ENCODE assay signal across 26 cellular contexts in the genomic region with DNA sequence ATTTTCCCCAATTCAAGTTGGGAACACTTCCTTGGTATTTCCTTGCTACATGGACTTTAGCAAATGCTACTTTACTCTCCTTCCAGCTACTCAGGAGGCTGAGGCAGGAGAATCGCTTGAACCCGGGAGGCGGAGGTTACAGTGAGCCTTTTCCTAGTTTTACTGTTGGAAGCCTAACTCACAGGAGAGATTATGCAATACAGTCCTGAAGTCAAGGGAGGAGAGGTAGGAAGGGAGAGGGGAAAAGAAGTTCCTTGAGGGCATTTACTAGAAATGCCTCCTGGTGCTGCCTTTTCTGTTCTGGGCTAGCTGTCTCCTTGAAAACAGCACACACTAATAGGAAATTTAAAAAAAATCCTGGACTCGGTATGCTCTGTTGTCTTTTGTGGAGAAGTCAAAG. TPM values are rescaled to one million over a fixed set of nuclear protein-coding genes. Genes with fewer than 3 reads are reported as not detected.
DNase-seq lines count a peak whose midpoint lies in the region; ATAC-seq, FAIRE-seq and TF ChIP-seq lines count a peak whose summit lies in the region.
"Had no signal": no experiment of that assay in that cellular context is flagged by ENCODE, and none has a peak within 500 bp of the region (broad histone marks: within the 10 kb centered on the region; RNA-seq: fewer than 3 reads in every experiment).

No MANE protein-coding gene starts in this region.

- H3K36me3 Mint-ChIP-seq in activated T-cell treated with anti-CD3 and anti-CD28 coated beads, Interleukin-2, amount 50 U/mL, for 4 hours (ENCODE audit: insufficient read depth), result no peaks in the 10 kb centered on the region
- H3K36me3 Mint-ChIP-seq in activated T-helper 1 cell treated with anti-CD3 and anti-CD28 coated beads, Interleukin-12 subunit alpha, Interleukin-12 subunit beta, Interleukin-2, Interleukin-4 antibody, amounts not matched to agents 30 ng/mL and 10 ng/mL and 1 ng/mL, durations not matched to agents 14 hours and 24 hours and 36 hours (ENCODE audit: low read depth), result peaks cover 3% of the 10 kb centered on the region
- H3K36me3 Mint-ChIP-seq: naive thymus-derived CD8-positive, alpha-beta T cell; WTC11 had no signal

- TF ChIP-seq POLR2A in GM12892 (IDR thresholded peaks at IDR 0.05; ENCODE audit: low read depth, low read length), result no peak

- intact Hi-C loops in activated T-helper 1 cell treated with anti-CD3 and anti-CD28 coated beads, Interleukin-12 subunit alpha, Interleukin-12 subunit beta, Interleukin-2, Interleukin-4 antibody, amounts not matched to agents 30 ng/mL and 10 ng/mL and 1 ng/mL, durations not matched to agents 14 hours and 24 hours and 36 hours (cut with micrococcal nuclease), result loop anchor here (2.0 kb wide), 2 partner anchors 18 to 26 kb away; no protein-coding TSS in a partner anchor

- H3K9me3 Mint-ChIP-seq in activated T-cell treated with anti-CD3 and anti-CD28 coated beads, Interleukin-2, amount 50 U/mL, for 4 hours, result no peaks in the 10 kb centered on the region
- no peaks in the 10 kb centered on the region for H3K9me3 Mint-ChIP-seq in activated T-helper 1 cell treated with anti-CD3 and anti-CD28 coated beads, Interleukin-12 subunit alpha, Interleukin-12 subunit beta, Interleukin-2, Interleukin-4 antibody, amounts not matched to agents 30 ng/mL and 10 ng/mL and 1 ng/mL, durations not matched to agents 14 hours and 24 hours and 36 hours
- H3K9me3 Mint-ChIP-seq: naive thymus-derived CD8-positive, alpha-beta T cell; WTC11 had no signal

- peak overlapping the region; percentile 66 for H3K4me3 Mint-ChIP-seq in activated T-cell treated with anti-CD3 and anti-CD28 coated beads, Interleukin-2, amount 50 U/mL, for 4 hours
- peak overlapping the region; percentile 67 for H3K4me3 Mint-ChIP-seq in activated T-helper 1 cell treated with anti-CD3 and anti-CD28 coated beads, Interleukin-12 subunit alpha, Interleukin-12 subunit beta, Interleukin-2, Interleukin-4 antibody, amounts not matched to agents 30 ng/mL and 10 ng/mL and 1 ng/mL, durations not matched to agents 14 hours and 24 hours and 36 hours
- H3K4me3 Mint-ChIP-seq: WTC11 had no signal

- H3K27ac Mint-ChIP-seq in activated T-helper 1 cell treated with anti-CD3 and anti-CD28 coated beads, Interleukin-12 subunit alpha, Interleukin-12 subunit beta, Interleukin-2, Interleukin-4 antibody, amounts not matched to agents 30 ng/mL and 10 ng/mL and 1 ng/mL, durations not matched to agents 14 hours and 24 hours and 36 hours, result peak overlapping the region; percentile 85
- H3K27ac Mint-ChIP-seq: WTC11 had no signal

- no peaks in the 10 kb centered on the region for H3K27me3 Mint-ChIP-seq in activated T-cell treated with anti-CD3 and anti-CD28 coated beads, Interleukin-2, amount 50 U/mL, for 4 hours (ENCODE audit: low read depth)
- H3K27me3 Mint-ChIP-seq in activated T-helper 1 cell treated with anti-CD3 and anti-CD28 coated beads, Interleukin-12 subunit alpha, Interleukin-12 subunit beta, Interleukin-2, Interleukin-4 antibody, amounts not matched to agents 30 ng/mL and 10 ng/mL and 1 ng/mL, durations not matched to agents 14 hours and 24 hours and 36 hours (ENCODE audit: insufficient read depth), result no peaks in the 10 kb centered on the region
- H3K27me3 Mint-ChIP-seq: naive thymus-derived CD8-positive, alpha-beta T cell had no signal

- peaks cover 39% of the 10 kb centered on the region for H3K4me1 Mint-ChIP-seq in activated T-cell treated with anti-CD3 and anti-CD28 coated beads, Interleukin-2, amount 50 U/mL, for 4 hours (ENCODE audit: low read depth)
- H3K4me1 Mint-ChIP-seq in activated T-helper 1 cell treated with anti-CD3 and anti-CD28 coated beads, Interleukin-12 subunit alpha, Interleukin-12 subunit beta, Interleukin-2, Interleukin-4 antibody, amounts not matched to agents 30 ng/mL and 10 ng/mL and 1 ng/mL, durations not matched to agents 14 hours and 24 hours and 36 hours (ENCODE audit: low read depth), result peaks cover 56% of the 10 kb centered on the region

- ATAC-seq in activated T-cell treated with anti-CD3 and anti-CD28 coated beads, Interleukin-2, amount 50 U/mL, for 4 hours, result no peak
- ATAC-seq in HG03135 (IDR thresholded peaks at IDR 0.05; ENCODE audit: unreplicated experiment) (no peak), GM19455 (IDR thresholded peaks at IDR 0.05; ENCODE audit: unreplicated experiment) (no peak), HG03025 (IDR thresholded peaks at IDR 0.05; ENCODE audit: low FRiP score, unreplicated experiment) (no peak)
- ATAC-seq: heart right ventricle; left lung; naive thymus-derived CD8-positive, alpha-beta T cell; right cardiac atrium; upper lobe of right lung; WTC11 had no signal

- DNase-seq in activated T-cell treated with anti-CD3 and anti-CD28 coated beads, Interleukin-2, amount 50 U/mL, for 4 hours, result no peak
- DNase-seq in activated T-cell treated with anti-CD3 and anti-CD28 coated beads, Interleukin-2, amount 50 U/mL, for 48 hours, result no peak
- no peak for DNase-seq in GM12892 (ENCODE audit: insufficient read length)
- no peak for DNase-seq in activated T-helper 1 cell treated with anti-CD3 and anti-CD28 coated beads, Interleukin-12 subunit alpha, Interleukin-12 subunit beta, Interleukin-2, Interleukin-4 antibody, amounts not matched to agents 30 ng/mL and 10 ng/mL and 1 ng/mL, durations not matched to agents 14 hours and 24 hours and 36 hours (ENCODE audit: low spot score)
- DNase-seq in kidney tubule cell (ENCODE audit: low spot score), result peak; percentile 4
- DNase-seq: activated gamma-delta T cell treated with Interleukin-2 at 50 U/mL for 16 hours; C1 segment of cervical spinal cord; cerebellar nuclear complex; GF-D8; heart right ventricle; left lung; naive thymus-derived CD8-positive, alpha-beta T cell; NCI-H2171 treated with DMSO at 0.1 percent for 48 hours; NCI-H524 treated with DMSO at 0.1 percent for 48 hours; right cardiac atrium; stimulated activated CD4-positive, alpha-beta T cell treated with anti-CD3 and anti-CD28 coated beads, Interleukin-12 subunit alpha, Interleukin-12 subunit beta, amount 100 ng/mL, for 4 hours; T-helper 9 cell; upper lobe of right lung had no signal

- peak; percentile 73 for FAIRE-seq in GM12892 (lab: Jason Lieb, UNC)

RNA-seq across cellular contexts. Expression of a gene that starts 6.2 kb away (rescaled TPM):
- 1 to 10 TPM in 2 of 3 donors, under 1 TPM in 1; 0.48 to 1.8 (median 1.3) TPM for total RNA-seq in activated T-cell treated with anti-CD3 and anti-CD28 coated beads, Interleukin-2, amount 50 U/mL, for 4 hours
- 0.59 TPM for polyA plus RNA-seq in GM12892 (2012; ENCODE audit: missing spikeins)
- total RNA-seq in activated T-helper 1 cell treated with anti-CD3 and anti-CD28 coated beads, Interleukin-12 subunit alpha, Interleukin-12 subunit beta, Interleukin-2, Interleukin-4 antibody, amounts not matched to agents 30 ng/mL and 10 ng/mL and 1 ng/mL, durations not matched to agents 14 hours and 24 hours and 36 hours, result 1.2 and 1.3 TPM in 2 replicates
- total RNA-seq: fibroblast of villous mesenchyme, heart right ventricle, HT1080, osteocyte, right cardiac atrium, SK-MEL-5 had no signal
- polyA plus RNA-seq: heart right ventricle, right cardiac atrium had no signal
